10 cellular contexts compared by ENCODE assay signal in the genomic region with DNA sequence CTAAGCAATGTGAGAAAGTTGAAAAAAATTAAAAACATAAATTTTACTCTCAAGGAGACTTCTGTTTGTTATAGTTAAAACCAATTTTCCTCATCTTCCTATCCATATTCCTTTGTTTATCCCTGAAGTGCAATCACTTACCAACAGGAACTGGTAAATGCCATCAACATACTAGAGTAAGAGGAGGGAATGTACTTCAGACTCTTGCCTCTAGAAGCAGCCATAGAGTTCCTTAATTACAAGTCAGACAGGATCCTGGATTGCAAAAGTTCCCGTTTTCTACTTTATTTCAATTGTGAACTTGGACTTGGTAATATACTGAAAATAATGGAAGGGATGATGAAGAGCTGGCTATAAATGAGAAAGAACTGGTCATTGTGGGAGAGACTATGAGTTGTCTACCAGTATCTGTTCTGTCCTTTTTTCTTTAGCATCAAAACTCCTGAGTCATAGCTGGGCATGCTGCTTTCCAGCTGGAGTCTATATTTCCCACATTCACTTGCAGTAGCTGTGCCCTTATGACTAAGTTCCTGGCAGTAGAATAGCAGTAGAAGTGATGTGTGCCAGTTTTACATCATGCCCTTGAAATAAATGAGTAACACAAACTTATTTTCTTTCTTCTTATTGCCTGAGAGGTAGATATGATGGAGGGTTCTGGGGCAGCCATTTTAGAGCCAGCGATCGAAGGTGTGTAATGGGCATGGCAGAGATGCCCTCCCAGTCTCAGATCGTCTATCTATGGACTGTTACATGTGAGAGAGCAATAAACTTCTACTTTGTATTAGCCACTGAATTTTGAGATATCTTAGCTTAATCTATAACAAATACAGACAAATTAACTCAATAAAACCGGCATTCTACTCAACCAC. TPM values are rescaled to one million over a fixed set of nuclear protein-coding genes. Genes with fewer than 3 reads are reported as not detected.
DNase-seq lines count a peak whose midpoint lies in the region; ATAC-seq, FAIRE-seq and TF ChIP-seq lines count a peak whose summit lies in the region.
"Had no signal": no experiment of that assay in that cellular context is flagged by ENCODE, and none has a peak within 500 bp of the region (broad histone marks: within the 10 kb centered on the region; RNA-seq: fewer than 3 reads in every experiment).

No MANE protein-coding gene starts in this region.

- H3K4me2 ChIP-seq in astrocyte (ENCODE audit: low read length), result no peak overlapping the region

- no peak overlapping the region for H3K4me3 ChIP-seq in astrocyte (ENCODE audit: insufficient read depth, low read depth, low read length)

- H3K27me3 ChIP-seq in astrocyte (ENCODE audit: insufficient read depth, low read length), result no peaks in the 10 kb centered on the region

- H3K4me1 Mint-ChIP-seq in HFFc6 (ENCODE audit: low read depth), result peaks cover 10% of the 10 kb centered on the region
- peaks cover 5% of the 10 kb centered on the region for H3K4me1 Mint-ChIP-seq in astrocyte (ENCODE audit: low read depth, unreplicated experiment)

- H3K9me3 ChIP-seq in astrocyte (ENCODE audit: insufficient read depth, low read depth, low read length), result no peaks in the 10 kb centered on the region

- H3K36me3 Mint-ChIP-seq in HFFc6 (ENCODE audit: low read depth), result no peaks in the 10 kb centered on the region
- H3K36me3 Mint-ChIP-seq in astrocyte (ENCODE audit: low read depth, unreplicated experiment), result no peaks in the 10 kb centered on the region

- H3K9me3 Mint-ChIP-seq in HFFc6 (no peaks in the 10 kb centered on the region), astrocyte (ENCODE audit: unreplicated experiment) (no peaks in the 10 kb centered on the region)

- H3K36me3 ChIP-seq in astrocyte (ENCODE audit: insufficient read depth, low read length), result no peaks in the 10 kb centered on the region

- H3K27ac ChIP-seq in astrocyte (ENCODE audit: low read depth, low read length), result no peak overlapping the region

- no peaks in the 10 kb centered on the region for H3K4me1 ChIP-seq in astrocyte (ENCODE audit: insufficient read depth, low read length)

- ATAC-seq in HG02970 (IDR thresholded peaks at IDR 0.05; ENCODE audit: low FRiP score, unreplicated experiment), result no peak
- ATAC-seq in GM18907 (IDR thresholded peaks at IDR 0.05; ENCODE audit: unreplicated experiment), result no peak
- no peak for ATAC-seq in HG02938 (IDR thresholded peaks at IDR 0.05; ENCODE audit: unreplicated experiment)
- no peak for ATAC-seq in GM21825 (IDR thresholded peaks at IDR 0.05; ENCODE audit: unreplicated experiment)

- no peak overlapping the region for H3K9ac ChIP-seq in astrocyte (ENCODE audit: low read length)

- TF ChIP-seq CTCF in HFFc6 (IDR thresholded peaks at IDR 0.05) (no peak), astrocyte (IDR thresholded peaks at IDR 0.05; ENCODE audit: insufficient read depth, low read depth, low read length) (no peak)

- FAIRE-seq in astrocyte (lab: Jason Lieb, UNC), result peak; percentile 63

- H3K4me3 Mint-ChIP-seq in HFFc6 (no peak overlapping the region), astrocyte (ENCODE audit: unreplicated experiment) (no peak overlapping the region)

- no peaks in the 10 kb centered on the region for H3K79me2 ChIP-seq in astrocyte (ENCODE audit: insufficient read depth, low read length)

- H3K27ac Mint-ChIP-seq in HFFc6 (no peak overlapping the region), astrocyte (ENCODE audit: unreplicated experiment) (no peak overlapping the region)

- no peak overlapping the region for H2AFZ ChIP-seq in astrocyte (ENCODE audit: low read depth, low read length)

- DNase-seq in AG08395 (ENCODE audit: low spot score) (peak; percentile 81), HFFc6 (peak; percentile 78), astrocyte (ENCODE audit: low read depth) (peak; percentile 86), kidney glomerular epithelial cell (lab: John Stamatoyannopoulos, UW) (peak; percentile 82)
- DNase-seq: activated CD4-positive, alpha-beta T cell treated with anti-CD3 and anti-CD28 coated beads, Interleukin-2, amount 50 U/mL, for 48 hours; NK-92 treated with Interleukin-12 subunit alpha and Interleukin-12 subunit beta, amount 100 ng/mL, for 24 hours had no signal

- H3K27me3 Mint-ChIP-seq in HFFc6 (ENCODE audit: insufficient read depth) (peaks cover 6% of the 10 kb centered on the region), astrocyte (ENCODE audit: low read depth, unreplicated experiment) (no peaks in the 10 kb centered on the region)

- H4K20me1 ChIP-seq in astrocyte (ENCODE audit: insufficient read depth, low read length), result no peaks in the 10 kb centered on the region

RNA-seq across cellular contexts. Expression of gene SPARCL1, which starts 26.8 kb away (rescaled TPM):
- total RNA-seq in HFFc6 (2021; fragmentation: NEBNext Ultra II Directional; extraction: Animal tissue kit (Norgen Biotek cat#: 25700)), result not detected
- total RNA-seq in astrocyte, result 0.25 and 0.34 TPM in 2 replicates

RNA-seq across cellular contexts. Expression of gene DSPP, which starts 52.3 kb away (rescaled TPM):
- total RNA-seq in HFFc6 (2021; fragmentation: NEBNext Ultra II Directional; extraction: Animal tissue kit (Norgen Biotek cat#: 25700)), result not detected
- not detected in 2 replicates for total RNA-seq in astrocyte
